Comparison of ENCODE assay signal across 10 cellular contexts in the genomic region with DNA sequence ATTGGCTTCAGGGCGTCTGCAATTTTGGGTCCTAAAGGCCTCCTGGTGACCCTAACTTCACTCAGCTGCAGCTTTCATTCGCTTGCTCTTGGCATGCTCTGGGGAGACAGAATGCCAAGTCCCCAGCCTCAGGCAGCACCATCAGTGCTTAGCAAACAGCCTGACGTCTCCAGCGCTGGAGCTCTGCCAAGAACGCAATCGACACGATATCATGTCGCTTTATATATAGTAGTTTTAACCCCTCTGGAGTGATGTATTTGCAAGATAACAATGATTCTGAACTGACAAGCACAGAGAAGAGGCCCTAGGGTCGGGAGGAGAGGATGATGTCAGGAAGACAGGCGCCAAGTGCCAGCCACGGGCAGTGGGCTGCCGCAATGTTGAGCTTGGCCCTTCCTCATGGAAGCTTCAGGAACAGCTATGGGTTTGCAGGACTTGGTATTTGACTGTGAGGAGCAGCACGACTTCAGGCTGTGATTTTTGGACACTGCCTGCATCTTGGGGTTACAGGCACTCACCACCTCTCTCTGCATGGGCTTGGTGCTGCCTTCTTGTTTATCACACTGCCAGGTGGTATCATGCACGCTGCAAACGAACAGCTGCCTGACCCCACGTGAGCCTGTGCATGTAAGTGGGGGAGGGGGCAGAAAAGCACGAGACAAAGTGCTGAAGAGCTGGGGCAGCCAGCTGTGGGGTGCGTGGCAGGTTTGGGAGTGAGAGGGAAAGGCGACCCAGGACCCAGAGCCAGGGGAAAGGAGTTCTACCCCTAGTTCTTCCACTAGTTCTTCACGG. TPM values are rescaled to one million over a fixed set of nuclear protein-coding genes. Genes with fewer than 3 reads are reported as not detected.
DNase-seq lines count a peak whose midpoint lies in the region; ATAC-seq and TF ChIP-seq lines count a peak whose summit lies in the region.
"Had no signal": no experiment of that assay in that cellular context is flagged by ENCODE, and none has a peak within 500 bp of the region (broad histone marks: within the 10 kb centered on the region; RNA-seq: fewer than 3 reads in every experiment).

No MANE protein-coding gene starts in this region.

- peaks cover 18% of the 10 kb centered on the region for H3K4me1 Mint-ChIP-seq in CD8-positive, alpha-beta T cell (ENCODE audit: low read depth)
- peaks cover 36 to 42% of the 10 kb centered on the region in 2 donors for H3K4me1 Mint-ChIP-seq in effector memory CD8-positive, alpha-beta T cell (ENCODE audit: low read depth in 2 of 2)

- TF ChIP-seq CTCF in CD8-positive, alpha-beta T cell (IDR thresholded peaks at IDR 0.05) = no peak
- no peak for TF ChIP-seq CTCF in PC-9 (conservative IDR thresholded peaks at IDR 0.05)

- H3K27ac Mint-ChIP-seq in CD8-positive, alpha-beta T cell = no peak overlapping the region
- peak overlapping the region in 1 of 2 donors; percentile 44 for H3K27ac Mint-ChIP-seq in effector memory CD8-positive, alpha-beta T cell

- no peaks in the 10 kb centered on the region for H3K27me3 ChIP-seq in CD8-positive, alpha-beta T cell (ENCODE audit: insufficient read depth, low read length)
- peaks cover 10% of the 10 kb centered on the region for H3K27me3 ChIP-seq in effector memory CD4-positive, alpha-beta T cell (replicated peaks; ENCODE audit: control insufficient read depth, insufficient read depth, low read length, poor library complexity, severe bottlenecking)
- H3K27me3 ChIP-seq in PC-9 (ENCODE audit: insufficient read depth, low read depth) = peaks cover 63% of the 10 kb centered on the region
- H3K27me3 ChIP-seq: tibial nerve had no signal

- H3K4me1 ChIP-seq in CD8-positive, alpha-beta T cell (ENCODE audit: insufficient read depth, low read length) = peaks cover 26% of the 10 kb centered on the region
- H3K4me1 ChIP-seq in effector memory CD4-positive, alpha-beta T cell (ENCODE audit: control insufficient read depth, insufficient read depth, low read length, poor library complexity, severe bottlenecking) = peaks cover 17% of the 10 kb centered on the region
- no peaks in the 10 kb centered on the region for H3K4me1 ChIP-seq in PC-9 (replicated peaks; ENCODE audit: insufficient read depth)
- H3K4me1 ChIP-seq: tibial nerve had no signal

- H3F3A ChIP-seq in PC-9 (ENCODE audit: insufficient read depth, low read depth) = no peaks in the 10 kb centered on the region

- peak overlapping the region; percentile 22 for H3K4me3 Mint-ChIP-seq in CD8-positive, alpha-beta T cell
- H3K4me3 Mint-ChIP-seq in effector memory CD8-positive, alpha-beta T cell = peak overlapping the region; percentile 69 to 72

- no peaks in the 10 kb centered on the region for H4K20me1 ChIP-seq in PC-9 (ENCODE audit: insufficient read depth)

- intact Hi-C loops in CD8-positive, alpha-beta T cell (cut with DNase I, micrococcal nuclease) = no loop called here
- intact Hi-C loops in Right ventricle myocardium superior (cut with DNase I) (no loop called here), PC-9 (cut with micrococcal nuclease; ENCODE audit: unreplicated experiment) (no loop called here)

- no peaks in the 10 kb centered on the region for H3K79me2 ChIP-seq in PC-9 (ENCODE audit: low read depth)

- H3K4me3 ChIP-seq in CD8-positive, alpha-beta T cell (ENCODE audit: low read depth, low read length) = no peak overlapping the region
- no peak overlapping the region for H3K4me3 ChIP-seq in effector memory CD4-positive, alpha-beta T cell (ENCODE audit: insufficient read depth, low read depth, low read length, poor library complexity, severe bottlenecking)
- H3K4me3 ChIP-seq in PC-9 = no peak overlapping the region
- H3K4me3 ChIP-seq: tibial nerve had no signal

- POLR2A ChIA-PET in CD8-positive, alpha-beta T cell (lab: Charles Lee) = no interaction called here
- POLR2A ChIA-PET in PC-9 (lab: Charles Lee; ENCODE audit: unreplicated experiment) = no interaction called here

- no peak overlapping the region for H3K27ac ChIP-seq in CD8-positive, alpha-beta T cell (ENCODE audit: low read depth, low read length)
- H3K27ac ChIP-seq in effector memory CD4-positive, alpha-beta T cell (ENCODE audit: insufficient read depth, low read length, poor library complexity, severe bottlenecking) = no peak overlapping the region
- H3K27ac ChIP-seq in PC-9 = no peak overlapping the region
- H3K27ac ChIP-seq: tibial nerve had no signal

- CTCF ChIA-PET in CD8-positive, alpha-beta T cell (lab: Charles Lee) = no interaction called here
- CTCF ChIA-PET in PC-9 (lab: Charles Lee) = no interaction called here

- DNase-seq in CD8-positive, alpha-beta T cell = no peak
- peak; percentile 96 for DNase-seq in NCI-H1105 treated with DMSO at 0.1 percent for 48 hours (lab: John Stamatoyannopoulos, UW)
- peak; percentile 51 to 82 for DNase-seq in NCI-H524 (lab: John Stamatoyannopoulos, UW)
- DNase-seq in effector memory CD8-positive, alpha-beta T cell = no peak
- DNase-seq in foreskin melanocyte = no peak
- DNase-seq in effector memory CD4-positive, alpha-beta T cell = no peak
- DNase-seq in Right ventricle myocardium superior = no peak
- DNase-seq in PC-9 = no peak
- DNase-seq: mammary epithelial cell had no signal

- H3K27me3 Mint-ChIP-seq in CD8-positive, alpha-beta T cell (ENCODE audit: low read depth) = peaks cover 53% of the 10 kb centered on the region
- peaks cover 0 to 69% of the 10 kb centered on the region in 2 donors for H3K27me3 Mint-ChIP-seq in effector memory CD8-positive, alpha-beta T cell

- H3K9me2 ChIP-seq in PC-9 (ENCODE audit: insufficient read depth) = no peaks in the 10 kb centered on the region

- ATAC-seq in CD8-positive, alpha-beta T cell = no peak
- ATAC-seq in effector memory CD8-positive, alpha-beta T cell (replicated peaks) = peak; percentile 44
- no peak for ATAC-seq in Right ventricle myocardium superior (ENCODE audit: poor library complexity)

- H3K36me3 Mint-ChIP-seq in CD8-positive, alpha-beta T cell = no peaks in the 10 kb centered on the region
- peaks cover 5% of the 10 kb centered on the region for H3K36me3 Mint-ChIP-seq in effector memory CD8-positive, alpha-beta T cell (ENCODE audit: insufficient read depth)

- no peaks in the 10 kb centered on the region for H3K36me3 ChIP-seq in CD8-positive, alpha-beta T cell (ENCODE audit: insufficient read depth, low read length)
- H3K36me3 ChIP-seq in effector memory CD4-positive, alpha-beta T cell (ENCODE audit: control insufficient read depth, insufficient read depth, low read length) = no peaks in the 10 kb centered on the region
- no peaks in the 10 kb centered on the region for H3K36me3 ChIP-seq in PC-9 (ENCODE audit: low read depth)

- BruUV-seq in PC-9 (replicated peaks; lab: Mats Ljungman, UMichigan) = no TSS peak

- H3K4me2 ChIP-seq in PC-9 = no peak overlapping the region

- H3K9me3 ChIP-seq in CD8-positive, alpha-beta T cell (ENCODE audit: low read length) = no peaks in the 10 kb centered on the region
- no peaks in the 10 kb centered on the region for H3K9me3 ChIP-seq in effector memory CD4-positive, alpha-beta T cell (ENCODE audit: control insufficient read depth, low read length)
- no peaks in the 10 kb centered on the region for H3K9me3 ChIP-seq in PC-9 (ENCODE audit: insufficient read depth, low read depth)
- H3K9me3 ChIP-seq: tibial nerve had no signal

- no peaks in the 10 kb centered on the region for H3K9me3 Mint-ChIP-seq in CD8-positive, alpha-beta T cell
- no peaks in the 10 kb centered on the region for H3K9me3 Mint-ChIP-seq in effector memory CD8-positive, alpha-beta T cell

- H2AFZ ChIP-seq in PC-9 = no peak overlapping the region

RNA-seq across cellular contexts. Expression of gene B3GAT1, which starts 26.1 kb away (rescaled TPM):
- total RNA-seq in CD8-positive, alpha-beta T cell = under 1 TPM; 0.30 to 0.42 TPM
- total RNA-seq in Right ventricle myocardium superior (0.11 TPM), PC-9 (2021) (not detected in 2 replicates)

RNA-seq across cellular contexts. Expression of gene GLB1L2, which starts 54.2 kb away (rescaled TPM):
- total RNA-seq in CD8-positive, alpha-beta T cell = under 1 TPM; 0.92 to 1.00 TPM
- total RNA-seq in Right ventricle myocardium superior (0.30 TPM), PC-9 (2021) (28.8 and 32.2 TPM in 2 replicates)

Comparison
In these comparisons a context has a peak if more than half of its experiments do, and no peak if none do; other contexts are left out.
1. DNase-seq: peak in NCI-H1105 treated with DMSO at 0.1 percent for 48 hours (single experiment) and NCI-H524 (2 of 2); none in CD8-positive, alpha-beta T cell (0 of 7), effector memory CD8-positive, alpha-beta T cell (0 of 3), foreskin melanocyte (single experiment), effector memory CD4-positive, alpha-beta T cell (0 of 3), Right ventricle myocardium superior (single experiment) and PC-9 (0 of 2).
2. RNA of gene GLB1L2, which starts 54.2 kb away (total RNA-seq): 28.8 to 32.2 TPM in PC-9; 0.92 to 1.00 TPM in CD8-positive, alpha-beta T cell and 0.30 TPM in Right ventricle myocardium superior (single experiment); every median in the first group is over 10 times any median in the second.